In the genomic region with DNA sequence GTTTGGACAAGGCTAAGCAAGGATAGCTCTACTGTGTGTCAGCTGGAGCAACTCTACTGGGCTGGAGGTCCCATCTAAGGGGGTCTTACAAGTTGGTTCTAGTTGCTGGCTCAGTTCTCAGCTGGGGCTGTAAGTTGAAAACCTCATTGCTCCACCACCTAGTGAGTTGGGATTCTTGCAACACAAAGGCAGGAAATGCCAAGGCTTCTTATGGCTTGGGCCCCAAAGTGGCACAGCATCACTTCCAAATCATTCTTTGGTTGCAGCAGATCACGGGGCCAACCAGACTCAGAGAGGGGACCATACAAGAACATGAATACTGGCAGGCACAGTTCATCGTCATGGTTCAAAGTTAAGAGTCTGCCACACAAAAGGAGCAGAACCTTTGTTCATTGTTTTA, we compare ENCODE assay signal across 16 cellular contexts.
"Had no signal": no experiment of that assay in that cellular context is flagged by ENCODE, and none has a peak within 500 bp of the region (broad histone marks: within the 10 kb centered on the region; RNA-seq: fewer than 3 reads in every experiment).

No MANE protein-coding gene starts in this region.

- H3K27ac ChIP-seq: epithelial cell of prostate, gastroesophageal sphincter, stomach, testis, upper lobe of left lung had no signal

- DNase-seq: activated CD4-positive, alpha-beta T cell treated with anti-CD3 and anti-CD28 coated beads, Interleukin-2, amount 10 ng/mL, durations not matched to agents 24 days and 14 days; activated CD4-positive, CD25-positive, alpha-beta regulatory T cell; activated CD8-positive, alpha-beta memory T cell treated with anti-CD3 and anti-CD28 coated beads, Interleukin-2, amount 50 U/mL, for 48 hours; activated naive CD8-positive, alpha-beta T cell treated with anti-CD3 and anti-CD28 coated beads, Interleukin-2, amount 10 ng/mL, durations not matched to agents 7 days and 5 days; aorta; cerebellar nuclear complex; effector memory CD4-positive, alpha-beta T cell; kidney glomerular epithelial cell; mesenchymal stem cell; stimulated activated CD4-positive, alpha-beta T cell treated with anti-CD3 and anti-CD28 coated beads, Interleukin-1b, Interleukin-23, amount 100 ng/mL, for 48 hours; stomach; testis; upper lobe of left lung had no signal

- H3K4me1 ChIP-seq: gastroesophageal sphincter, stomach, testis, upper lobe of left lung had no signal

- H3K27me3 ChIP-seq: gastroesophageal sphincter, stomach, testis, upper lobe of left lung had no signal

- H3K9me3 ChIP-seq: gastroesophageal sphincter, stomach, testis, upper lobe of left lung had no signal

- H3K36me3 ChIP-seq: gastroesophageal sphincter, stomach, upper lobe of left lung had no signal

- FAIRE-seq: TTC549 had no signal

- H3K4me3 ChIP-seq: gastroesophageal sphincter, stomach, testis, upper lobe of left lung had no signal
